In genomic region chr5:67315082-67315801, GRCh38 we compare ENCODE assay signal across 8 cellular contexts.
DNase-seq lines count a peak whose midpoint lies in the region; ATAC-seq, FAIRE-seq and TF ChIP-seq lines count a peak whose summit lies in the region.

No MANE protein-coding gene starts in this region.

- peak overlapping the region; percentile 62 for H3K27ac ChIP-seq in keratinocyte (ENCODE audit: control insufficient read depth, insufficient read depth, low read length)

- H2AFZ ChIP-seq in keratinocyte (ENCODE audit: control insufficient read depth, low read length) = peak overlapping the region; percentile 83

- dilution Hi-C loops in keratinocyte (cut with MboI; ENCODE audit: extremely low pct_ligation_motif_present, low sequenced_read_pairs) = no loop called here

- peak; percentile 72 for DNase-seq in HT1080 (ENCODE audit: low read depth)
- DNase-seq in bronchial epithelial cell (ENCODE audit: low read depth) = peak; percentile 86
- no peak for DNase-seq in keratinocyte (ENCODE audit: low read depth, low spot score)
- peak; percentile 98 for DNase-seq in superior temporal gyrus (ENCODE audit: extremely low spot score)
- no peak for DNase-seq in DMS53 treated with DMSO at 0.1 percent for 48 hours (lab: John Stamatoyannopoulos, UW; ENCODE audit: unreplicated experiment)
- no peak for DNase-seq in mucosa of descending colon
- DNase-seq in NCI-H748 (lab: John Stamatoyannopoulos, UW; ENCODE audit: unreplicated experiment) = no peak
- DNase-seq in NCI-H2227 (lab: John Stamatoyannopoulos, UW; ENCODE audit: unreplicated experiment) = no peak

- H3K4me2 ChIP-seq in keratinocyte (ENCODE audit: control insufficient read depth, extremely low read depth, insufficient read depth, low read depth, low read length) = peak overlapping the region; percentile 73

- no peak for ATAC-seq in mucosa of descending colon

- TF ChIP-seq CTCF in bronchial epithelial cell (IDR thresholded peaks at IDR 0.05; ENCODE audit: insufficient read depth, low read length, severe bottlenecking) (no peak), keratinocyte (optimal IDR thresholded peaks at IDR 0.05 in 1 of 3, IDR thresholded peaks at IDR 0.05 in 1 of 3, conservative IDR thresholded peaks at IDR 0.05 in 1 of 3; ENCODE audit: extremely low read depth in 1 of 3, insufficient read depth in 2 of 3, low read length in 3 of 3) (peak in 1 of 3 experiments; percentile 29), mucosa of descending colon (IDR thresholded peaks at IDR 0.05) (no peak)

- H3K4me1 ChIP-seq in keratinocyte (ENCODE audit: control insufficient read depth, extremely low read depth, insufficient read depth, low read length) (peaks cover 14% of the 10 kb centered on the region), mucosa of descending colon (ENCODE audit: low read depth) (no peaks in the 10 kb centered on the region)

- H3K4me3 ChIP-seq in bronchial epithelial cell (ENCODE audit: low read depth, low read length) (no peak overlapping the region), keratinocyte (ENCODE audit: control insufficient read depth in 2 of 3, extremely low read depth in 1 of 3, insufficient read depth in 2 of 3, low read depth in 1 of 3, low read length in 3 of 3) (peak overlapping the region in 2 of 3 experiments; percentile 18 to 29), mucosa of descending colon (no peak overlapping the region)

- no peaks in the 10 kb centered on the region for H4K20me1 ChIP-seq in keratinocyte (ENCODE audit: control insufficient read depth, extremely low read depth, insufficient read depth, low read length)

- H3K79me2 ChIP-seq in keratinocyte (ENCODE audit: control insufficient read depth, insufficient read depth, low read length) = no peaks in the 10 kb centered on the region

- H3K27me3 ChIP-seq in bronchial epithelial cell (ENCODE audit: control insufficient read depth, insufficient read depth, low read length) (no peaks in the 10 kb centered on the region), keratinocyte (ENCODE audit: control insufficient read depth, extremely low read depth, insufficient read depth, low read length) (no peaks in the 10 kb centered on the region)

- intact Hi-C loops in mucosa of descending colon (cut with DNase I, micrococcal nuclease) = no loop called here

- H3K9me3 ChIP-seq in keratinocyte (ENCODE audit: control insufficient read depth, low read depth, low read length) (no peaks in the 10 kb centered on the region), mucosa of descending colon (no peaks in the 10 kb centered on the region)

- no peaks in the 10 kb centered on the region for H3K36me3 ChIP-seq in bronchial epithelial cell (ENCODE audit: control insufficient read depth, insufficient read depth, low read length)
- H3K36me3 ChIP-seq in keratinocyte (ENCODE audit: control insufficient read depth in 2 of 2, extremely low read depth in 1 of 2, insufficient read depth in 2 of 2, low read length in 2 of 2) = no peaks in the 10 kb centered on the region
- no peaks in the 10 kb centered on the region for H3K36me3 ChIP-seq in mucosa of descending colon (ENCODE audit: low read depth)

- peak overlapping the region; percentile 34 for H3K9ac ChIP-seq in keratinocyte (ENCODE audit: control insufficient read depth, extremely low read depth, insufficient read depth, low read length)

- FAIRE-seq in bronchial epithelial cell (lab: Jason Lieb, UNC) = peak; percentile 70
- FAIRE-seq in keratinocyte (lab: Jason Lieb, UNC) = peak; percentile 92

- no peaks in the 10 kb centered on the region for H3K9me1 ChIP-seq in keratinocyte (ENCODE audit: control insufficient read depth, extremely low read depth, insufficient read depth, low read length)

Comparison
In these comparisons a context has a peak if more than half of its experiments do, and no peak if none do; other contexts are left out.
1. DNase-seq: peak in HT1080 (single experiment), bronchial epithelial cell (single experiment) and superior temporal gyrus (single experiment); none in keratinocyte (single experiment), DMS53 treated with DMSO at 0.1 percent for 48 hours (single experiment), mucosa of descending colon (0 of 3), NCI-H748 (single experiment) and NCI-H2227 (single experiment).
2. H3K4me3 ChIP-seq: peak in keratinocyte (2 of 3); none in bronchial epithelial cell (single experiment) and mucosa of descending colon (single experiment).